Comparison of ENCODE assay signal across 7 cellular contexts in the genomic region with DNA sequence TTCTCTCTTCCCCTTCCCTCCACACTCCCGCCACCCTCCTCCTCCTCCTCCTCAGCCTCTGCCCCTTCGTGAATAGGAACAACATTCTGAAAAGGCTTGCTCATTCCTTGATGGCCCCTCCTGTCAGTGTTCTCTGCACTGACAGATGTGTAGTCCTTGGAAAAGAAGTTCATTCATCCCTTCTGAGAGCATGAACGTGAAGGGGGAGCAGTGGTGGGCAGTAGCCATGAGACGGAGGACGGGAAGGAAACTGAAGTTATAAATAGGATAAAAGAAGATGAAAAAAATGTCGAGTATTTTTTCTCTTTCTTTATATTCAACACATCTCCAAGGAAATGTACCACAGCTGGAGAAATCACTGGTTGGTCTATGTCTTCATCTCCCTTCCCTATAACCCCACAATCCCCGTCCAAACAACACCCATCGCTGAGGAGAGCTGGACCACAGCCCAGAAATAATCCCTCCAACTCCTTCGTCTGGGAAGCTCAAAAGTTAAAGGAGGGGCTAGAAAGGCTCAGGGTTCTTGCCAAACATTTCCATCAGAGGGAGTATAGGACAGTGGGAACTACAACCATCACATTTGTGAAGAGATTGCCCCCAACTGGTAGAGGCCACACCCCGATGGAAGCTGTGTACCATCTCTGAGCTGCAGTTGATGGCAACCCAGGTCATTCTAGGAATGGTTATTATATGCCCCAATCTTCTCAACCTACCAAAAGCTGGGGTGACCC. TPM values are rescaled to one million over a fixed set of nuclear protein-coding genes. Genes with fewer than 3 reads are reported as not detected.
DNase-seq lines count a peak whose midpoint lies in the region; ATAC-seq and TF ChIP-seq lines count a peak whose summit lies in the region.

No MANE protein-coding gene starts in this region.

- H3K4me3 Mint-ChIP-seq in endothelial cell (ENCODE audit: unreplicated experiment), result peak overlapping the region; percentile 1

- H3K27ac Mint-ChIP-seq in endothelial cell (ENCODE audit: unreplicated experiment), result no peak overlapping the region

- H3K36me3 Mint-ChIP-seq in endothelial cell (ENCODE audit: low read depth, unreplicated experiment), result peaks cover 12% of the 10 kb centered on the region

- TF ChIP-seq CTCF in GM10248 (IDR thresholded peaks at IDR 0.05; ENCODE audit: control extremely low read depth, extremely low read depth, low read depth, missing control alignments) (peak; percentile 42), endothelial cell (IDR thresholded peaks at IDR 0.05; ENCODE audit: unreplicated experiment) (no peak)

- CTCF ChIA-PET in GM10248 (lab: Yijun Ruan, JAX), result interaction anchor here (0.7 to 6.6 kb wide), 27 partner anchors 10 to 306 kb away, joined by 3 to 41 read pairs (median 4); no protein-coding TSS in a partner anchor

- peaks cover 3% of the 10 kb centered on the region for H3K27me3 Mint-ChIP-seq in endothelial cell (ENCODE audit: unreplicated experiment)

- peaks cover 47% of the 10 kb centered on the region for H3K4me1 Mint-ChIP-seq in endothelial cell (ENCODE audit: unreplicated experiment)

- POLR2A ChIA-PET in GM10248 (lab: Yijun Ruan, JAX), result interaction anchor here (0.7 to 1.5 kb wide), 4 partner anchors 27 to 265 kb away, joined by 3 to 5 read pairs (median 3); no protein-coding TSS in a partner anchor

- DNase-seq in GM10248 (ENCODE audit: extremely low spot score) (no peak), NCI-H146 treated with DMSO at 0.1 percent for 48 hours (lab: John Stamatoyannopoulos, UW; ENCODE audit: unreplicated experiment) (peak; percentile 4), endothelial cell (ENCODE audit: low spot score) (no peak), pons (ENCODE audit: low spot score) (peak; percentile 78), germinal center (ENCODE audit: low spot score) (no peak), sciatic nerve (ENCODE audit: low spot score) (no peak)

- H3K9me3 Mint-ChIP-seq in endothelial cell (ENCODE audit: unreplicated experiment), result no peaks in the 10 kb centered on the region

- ATAC-seq in sciatic nerve (no peak), GM21529 (IDR thresholded peaks at IDR 0.05; ENCODE audit: unreplicated experiment) (no peak)

- intact Hi-C loops in sciatic nerve (cut with DNase I), result no loop called here

RNA-seq across cellular contexts. Expression of a gene that starts 33.5 kb away (rescaled TPM):
- total RNA-seq in endothelial cell (ENCODE audit: unreplicated experiment) (309 TPM), sciatic nerve (90.8 TPM)

Comparison
In these comparisons a context has a peak if more than half of its experiments do, and no peak if none do; other contexts are left out.
1. DNase-seq: peak in NCI-H146 treated with DMSO at 0.1 percent for 48 hours (single experiment) and pons (single experiment); none in GM10248 (single experiment), endothelial cell (single experiment), germinal center (single experiment) and sciatic nerve (single experiment).